In genomic region chr6:44699851-44700250, GRCh38 we compare ENCODE assay signal across 21 cellular contexts.
"Had no signal": no experiment of that assay in that cellular context is flagged by ENCODE, and none has a peak within 500 bp of the region (broad histone marks: within the 10 kb centered on the region; RNA-seq: fewer than 3 reads in every experiment).

No MANE protein-coding gene starts in this region.

- ATAC-seq: activated CD4-positive, alpha-beta T cell treated with anti-CD3 and anti-CD28 coated beads for 36 hours; activated CD8-positive, alpha-beta memory T cell treated with anti-CD3 and anti-CD28 coated beads, Interleukin-2, amount 10 ng/mL, durations not matched to agents 7 days and 5 days; activated CD8-positive, alpha-beta T cell treated with anti-CD3 and anti-CD28 coated beads, Interleukin-2, amount 10 ng/mL, durations not matched to agents 7 days and 5 days; activated naive CD8-positive, alpha-beta T cell treated with anti-CD3 and anti-CD28 coated beads, Interleukin-2, amount 50 U/mL, for 24 hours; mucosa of descending colon; right lobe of liver; stimulated activated memory B cell treated with anti-CD40 and anti-IgM and Interleukin-4, amounts not matched to agents 10 μg/mL and 1 μg/mL and 100 μg/mL, for 72 hours; stimulated activated naive CD8-positive, alpha-beta T cell treated with anti-CD3 and anti-CD28 coated beads, Interleukin-15, amount 100 ng/mL, for 72 hours had no signal

- H3K36me3 ChIP-seq: esophagus muscularis mucosa, left ventricle myocardium inferior, right lobe of liver had no signal

- H3K27me3 ChIP-seq: esophagus muscularis mucosa, right lobe of liver had no signal

- H3K4me1 ChIP-seq: right lobe of liver had no signal

- H3K4me3 ChIP-seq: esophagus muscularis mucosa, left ventricle myocardium inferior, lung, mucosa of descending colon, right lobe of liver, skin epidermis had no signal

- DNase-seq: activated CD4-positive, alpha-beta T cell treated with anti-CD3 and anti-CD28 coated beads for 36 hours; activated CD4-positive, CD25-positive, alpha-beta regulatory T cell; activated CD8-positive, alpha-beta memory T cell treated with anti-CD3 and anti-CD28 coated beads, Interleukin-2, amount 10 ng/mL, durations not matched to agents 7 days and 5 days; activated CD8-positive, alpha-beta T cell treated with anti-CD3 and anti-CD28 coated beads, Interleukin-2, amount 10 ng/mL, durations not matched to agents 7 days and 5 days; activated naive CD8-positive, alpha-beta T cell treated with anti-CD3 and anti-CD28 coated beads, Interleukin-2, amount 50 U/mL, for 24 hours; activated T-cell treated with anti-CD3 and anti-CD28 coated beads, Interleukin-2, amount 50 U/mL, for 48 hours; caudate nucleus; endodermal cell; foreskin melanocyte; left ventricle myocardium inferior; mucosa of descending colon; right lobe of liver; stimulated activated CD4-positive, alpha-beta T cell treated with anti-CD3 and anti-CD28 coated beads, Interleukin-4, amount 100 ng/mL, for 4 hours; stimulated activated CD8-positive, alpha-beta memory T cell treated with anti-CD3 and anti-CD28 coated beads, Interleukin-4, amount 100 ng/mL, for 48 hours; stimulated activated naive CD8-positive, alpha-beta T cell treated with anti-CD3 and anti-CD28 coated beads, Interleukin-15, amount 100 ng/mL, for 72 hours; substantia nigra; T-helper 1 cell had no signal

- H3K27ac ChIP-seq: esophagus muscularis mucosa, left ventricle myocardium inferior, right lobe of liver had no signal

- H3K9me3 ChIP-seq: esophagus muscularis mucosa, left ventricle myocardium inferior, mucosa of descending colon, right lobe of liver had no signal
